Comparison of ENCODE assay signal across 13 cellular contexts in genomic region chr7:27106181-27106905, GRCh38. TPM values are rescaled to one million over a fixed set of nuclear protein-coding genes. Genes with fewer than 3 reads are reported as not detected.
A peak's percentile ranks its signal among the peaks of the same experiment; 100 is the strongest.
DNase-seq lines count a peak whose midpoint lies in the region; ATAC-seq, FAIRE-seq and TF ChIP-seq lines count a peak whose summit lies in the region.
"Had no signal": no experiment of that assay in that cellular context is flagged by ENCODE, and none has a peak within 500 bp of the region (broad histone marks: within the 10 kb centered on the region; RNA-seq: fewer than 3 reads in every experiment).

No MANE protein-coding gene starts in this region.

- no peak for TF ChIP-seq POLR2A in H1 (IDR thresholded peaks at IDR 0.05; ENCODE audit: control extremely low read depth in 1 of 2, low read depth in 2 of 2, low read length in 2 of 2)
- no peak for TF ChIP-seq POLR2A in suprapubic skin (IDR thresholded peaks at IDR 0.05)

- H3K27ac Mint-ChIP-seq in T-helper 17 cell: no peak overlapping the region
- H3K27ac Mint-ChIP-seq in effector memory CD8-positive, alpha-beta T cell: no peak overlapping the region
- H3K27ac Mint-ChIP-seq: activated naive CD8-positive, alpha-beta T cell had no signal

- peaks cover 10% of the 10 kb centered on the region for H3K4me1 Mint-ChIP-seq in T-helper 17 cell
- H3K4me1 Mint-ChIP-seq in effector memory CD8-positive, alpha-beta T cell (ENCODE audit: low read depth in 2 of 2): peaks cover 10 to 17% of the 10 kb centered on the region in 2 donors

- 0 out of 2 replicates have a peak, but pooled peaks cover 1% of the 10 kb centered on the region for H3K23me2 ChIP-seq in H1 (ENCODE audit: low read depth, low read length)

- TF ChIP-seq CTCF in H1 (IDR thresholded peaks at IDR 0.05; ENCODE audit: control extremely low read depth in 1 of 3, insufficient read depth in 1 of 3, low read depth in 1 of 3, low read length in 3 of 3) (no peak), suprapubic skin (IDR thresholded peaks at IDR 0.05) (no peak), PC-3 (conservative IDR thresholded peaks at IDR 0.05; ENCODE audit: low read depth, low read length) (no peak)

- 0 out of 2 replicates have a peak overlapping the region, but pooled peaks have one; percentile 48 for H2BK20ac ChIP-seq in H1 (ENCODE audit: low read length)

- H3F3A ChIP-seq in PC-3 (ENCODE audit: low read length, unreplicated experiment): no peaks in the 10 kb centered on the region

- CTCF ChIA-PET in H1 (lab: Charles Lee; ENCODE audit: partially characterized antibody) (interaction anchor here (0.6 to 2.9 kb wide), 11 partner anchors 10 to 131 kb away, joined by 3 to 13 read pairs (median 3); partner anchors contain the start of gene HOXA5), PC-3 (lab: Charles Lee) (no interaction called here)

- H3K36me3 ChIP-seq in H1 (ENCODE audit: control insufficient read depth in 2 of 4, insufficient read depth in 4 of 4, low read length in 3 of 4) (peaks cover 0 to 14% (median 0%) of the 10 kb centered on the region in 4 experiments; a peak in 1 of 8 replicates), mesenchymal stem cell (ENCODE audit: control insufficient read depth in 1 of 2, insufficient read depth in 2 of 2, low read depth in 1 of 2, low read length in 2 of 2) (peaks cover 6 to 28% of the 10 kb centered on the region in 2 experiments), suprapubic skin (peaks cover 12% of the 10 kb centered on the region), PC-3 (ENCODE audit: low read depth, low read length) (no peaks in the 10 kb centered on the region)

- 0 out of 2 replicates have a peak overlapping the region, but pooled peaks have one; percentile 7 for H4K8ac ChIP-seq in H1 (ENCODE audit: extremely low read depth, insufficient read depth, low read length)
- peak overlapping the region; percentile 76 for H4K8ac ChIP-seq in mesenchymal stem cell (ENCODE audit: low read length)

- peak in 1 of 2 experiments; percentile 8; a peak in 1 of 4 replicates for TF ChIP-seq RAD21 in H1 (IDR thresholded peaks at IDR 0.05 in 1 of 2, conservative IDR thresholded peaks at IDR 0.05 in 1 of 2; ENCODE audit: low read depth in 2 of 2, low read length in 2 of 2)

- H3K4ac ChIP-seq in H1 (replicated peaks; ENCODE audit: insufficient read length, low read depth, low read length) (no peak overlapping the region), mesenchymal stem cell (ENCODE audit: low read depth in 1 of 2, low read length in 2 of 2) (peak overlapping the region; percentile 52 to 54)

- H3K36me3 Mint-ChIP-seq in T-helper 17 cell (ENCODE audit: low read depth): peaks cover 6% of the 10 kb centered on the region
- H3K36me3 Mint-ChIP-seq in effector memory CD8-positive, alpha-beta T cell (ENCODE audit: insufficient read depth): peaks cover 9% of the 10 kb centered on the region
- H3K36me3 Mint-ChIP-seq: activated naive CD8-positive, alpha-beta T cell had no signal

- H2BK15ac ChIP-seq in H1 (ENCODE audit: low read length) (no peak overlapping the region), mesenchymal stem cell (ENCODE audit: low read depth, poor library complexity, severe bottlenecking) (peak overlapping the region; percentile 12)

- no peak for TF ChIP-seq EP300 in H1 (IDR thresholded peaks at IDR 0.05; ENCODE audit: borderline replicate concordance in 1 of 2, low read depth in 2 of 2, low read length in 2 of 2)
- no peak for TF ChIP-seq EP300 in suprapubic skin (IDR thresholded peaks at IDR 0.05)

- peak; percentile 28 for DNase-seq in NCI-H2107 (lab: John Stamatoyannopoulos, UW)
- peak in 1 of 2 experiments; percentile 68 for DNase-seq in H1 (ENCODE audit: low read depth in 1 of 2, low spot score in 2 of 2)
- DNase-seq in mesenchymal stem cell: peak; percentile 53
- peak in 1 of 2 donors; percentile 55 for DNase-seq in suprapubic skin (ENCODE audit: low spot score in 2 of 2)
- DNase-seq in PC-3: no peak
- DNase-seq in T-helper 17 cell: no peak
- no peak for DNase-seq in effector memory CD8-positive, alpha-beta T cell
- DNase-seq in T-helper 2 cell: no peak
- DNase-seq: KG1; NK-92 treated with Interleukin-12 subunit alpha and Interleukin-12 subunit beta, amount 100 ng/mL, for 24 hours; posterior cingulate gyrus had no signal

- FAIRE-seq in H1 (lab: Jason Lieb, UNC): no peak

- no peaks in the 10 kb centered on the region for H3K9me2 ChIP-seq in PC-3 (replicated peaks; ENCODE audit: low read length)

- H3K9me3 Mint-ChIP-seq in effector memory CD8-positive, alpha-beta T cell: no peaks in the 10 kb centered on the region

- H3K27me3 ChIP-seq in H1 (replicated peaks in 1 of 4; ENCODE audit: control insufficient read depth in 3 of 4, extremely low read depth in 1 of 4, insufficient read depth in 3 of 4, low read length in 3 of 4): peaks cover 98 to 100% (median 99%) of the 10 kb centered on the region in 4 experiments
- no peaks in the 10 kb centered on the region for H3K27me3 ChIP-seq in mesenchymal stem cell (ENCODE audit: control insufficient read depth in 1 of 2, insufficient read depth in 1 of 2, low read length in 2 of 2)
- H3K27me3 ChIP-seq in suprapubic skin: no peaks in the 10 kb centered on the region
- no peaks in the 10 kb centered on the region for H3K27me3 ChIP-seq in PC-3 (ENCODE audit: low read length)

- no peak overlapping the region for H4K5ac ChIP-seq in H1 (ENCODE audit: insufficient read length, low read depth, low read length)

- H2AFZ ChIP-seq in H1 (ENCODE audit: low read length) (no peak overlapping the region), mesenchymal stem cell (ENCODE audit: low read depth, low read length) (no peak overlapping the region), PC-3 (ENCODE audit: low read length) (no peak overlapping the region)

- BruUV-seq in PC-3 (replicated peaks; lab: Mats Ljungman, UMichigan): no TSS peak

- H3K4me1 ChIP-seq in H1 (replicated peaks in 1 of 4; ENCODE audit: control insufficient read depth in 3 of 4, insufficient read depth in 4 of 4, low read length in 3 of 4) (peaks cover 0 to 15% (median 8%) of the 10 kb centered on the region in 4 experiments; a peak in 5 of 7 replicates), mesenchymal stem cell (ENCODE audit: control insufficient read depth, insufficient read depth, low read depth, low read length) (peaks cover 33% of the 10 kb centered on the region), suprapubic skin (peaks cover 37% of the 10 kb centered on the region), PC-3 (ENCODE audit: insufficient read depth, low read length) (peaks cover 22% of the 10 kb centered on the region)

- H3K27ac ChIP-seq in H1 (ENCODE audit: low read depth, low read length): no peak overlapping the region
- H3K27ac ChIP-seq in mesenchymal stem cell (ENCODE audit: low read length, poor library complexity, severe bottlenecking): peak overlapping the region; percentile 82
- H3K27ac ChIP-seq in suprapubic skin: no peak overlapping the region
- H3K27ac ChIP-seq in PC-3 (ENCODE audit: low read length): no peak overlapping the region
- H3K27ac ChIP-seq: VCaP had no signal

- H4K91ac ChIP-seq in H1 (replicated peaks; ENCODE audit: insufficient read length, low read length) (no peak overlapping the region), mesenchymal stem cell (ENCODE audit: low read length) (peak overlapping the region; percentile 90)

- 2% methylated on average over 44 of the region's 44 CpGs; no CpG with 5 or more reads in 1 of the 2 experiments for WGBS in H1 (ENCODE audit: extremely low coverage in 1 of 2, insufficient coverage in 1 of 2, insufficient read length in 1 of 2, insufficient replicate concordance in 2 of 2, low coverage in 1 of 2, low lambda C conversion rate in 2 of 2, missing lambda C conversion rate in 1 of 2), 2 experiments
- 3% methylated on average over 43 of the region's 44 CpGs for WGBS in mesenchymal stem cell
- WGBS in suprapubic skin: 74% methylated on average over 40 of the region's 44 CpGs

- no peak overlapping the region for H3K23ac ChIP-seq in H1 (ENCODE audit: insufficient read length)
- H3K23ac ChIP-seq in mesenchymal stem cell (ENCODE audit: low read length in 2 of 2): peak overlapping the region in 1 of 2 experiments; percentile 6

- H3K9me3 ChIP-seq in H1 (ENCODE audit: insufficient read depth in 2 of 2, low read depth in 1 of 2, low read length in 1 of 2) (no peaks in the 10 kb centered on the region), mesenchymal stem cell (ENCODE audit: control insufficient read depth, low read length) (no peaks in the 10 kb centered on the region), suprapubic skin (no peaks in the 10 kb centered on the region), PC-3 (ENCODE audit: low read length) (no peaks in the 10 kb centered on the region), T-helper 17 cell (ENCODE audit: control insufficient read depth, low read length, poor library complexity, severe bottlenecking) (no peaks in the 10 kb centered on the region)

- H3K4me2 ChIP-seq in H1 (ENCODE audit: insufficient read depth in 1 of 2, low read depth in 2 of 2, low read length in 2 of 2) (peak overlapping the region; percentile 5 to 50; a peak in 3 of 4 replicates), mesenchymal stem cell (ENCODE audit: low read length, poor library complexity, severe bottlenecking) (peak overlapping the region; percentile 73), PC-3 (ENCODE audit: low read length) (no peak overlapping the region)

- H2BK120ac ChIP-seq in H1 (replicated peaks; ENCODE audit: low read depth, low read length): no peak overlapping the region
- peak overlapping the region; percentile 66 for H2BK120ac ChIP-seq in mesenchymal stem cell (ENCODE audit: low read depth, low read length)

- H3K9ac ChIP-seq in H1 (replicated peaks in 1 of 4; ENCODE audit: extremely low read depth in 1 of 4, low read depth in 3 of 4, low read length in 3 of 4) (no peak overlapping the region), mesenchymal stem cell (ENCODE audit: low read length) (peak overlapping the region; percentile 96), PC-3 (ENCODE audit: low read length) (no peak overlapping the region)

- H2BK12ac ChIP-seq in H1 (ENCODE audit: low read depth, low read length) (no peak overlapping the region), mesenchymal stem cell (ENCODE audit: low read length in 2 of 2) (peak overlapping the region; percentile 1 to 8)

- ATAC-seq in PC-3 (no peak), T-helper 17 cell (no peak)
- ATAC-seq in effector memory CD8-positive, alpha-beta T cell (replicated peaks): no peak

- no peak overlapping the region for H3K14ac ChIP-seq in H1 (ENCODE audit: insufficient read length)
- no peak overlapping the region for H3K14ac ChIP-seq in mesenchymal stem cell (ENCODE audit: low read length in 2 of 2)

- peak overlapping the region in 1 of 4 experiments; percentile 25; a peak in 1 of 8 replicates for H3K4me3 ChIP-seq in H1 (ENCODE audit: extremely low read depth in 1 of 4, insufficient read depth in 2 of 4, low read depth in 3 of 4, low read length in 4 of 4)
- H3K4me3 ChIP-seq in mesenchymal stem cell (ENCODE audit: insufficient read depth in 1 of 2, low read depth in 1 of 2, low read length in 2 of 2): peak overlapping the region; percentile 47 to 65
- H3K4me3 ChIP-seq in suprapubic skin: peak overlapping the region; percentile 37
- H3K4me3 ChIP-seq in PC-3 (ENCODE audit: low read length): no peak overlapping the region

- H4K20me1 ChIP-seq in H1 (replicated peaks in 1 of 2; ENCODE audit: control insufficient read depth in 1 of 2, insufficient read depth in 2 of 2, low read length in 2 of 2): peaks cover 26 to 40% of the 10 kb centered on the region in 2 experiments
- no peaks in the 10 kb centered on the region for H4K20me1 ChIP-seq in PC-3 (ENCODE audit: low read length)

- intact Hi-C loops in PC-3 (cut with micrococcal nuclease): no loop called here

- no peak overlapping the region for H3K56ac ChIP-seq in H1 (replicated peaks; ENCODE audit: insufficient read length, low read depth, low read length)

- H3K79me2 ChIP-seq in H1 (ENCODE audit: control insufficient read depth in 1 of 2, insufficient read depth in 2 of 2, low read length in 2 of 2) (no peaks in the 10 kb centered on the region), PC-3 (ENCODE audit: low read length) (peaks cover 19% of the 10 kb centered on the region)

- H3K18ac ChIP-seq in H1 (ENCODE audit: extremely low read depth, low read length) (no peak overlapping the region), mesenchymal stem cell (ENCODE audit: low read depth in 1 of 2, low read length in 2 of 2) (peak overlapping the region; percentile 70 to 85)

- H3K79me1 ChIP-seq in H1 (ENCODE audit: low read depth, low read length): no peaks in the 10 kb centered on the region
- H3K79me1 ChIP-seq in mesenchymal stem cell (replicated peaks; ENCODE audit: low read length, poor library complexity, severe bottlenecking): no peaks in the 10 kb centered on the region

- POLR2A ChIA-PET in H1 (lab: Charles Lee; ENCODE audit: partially characterized antibody): interaction anchor here (1.3 to 2.8 kb wide), 2 partner anchors 10 to 12 kb away, joined by 5 to 6 read pairs; partner anchors contain the start of gene HOXA1
- POLR2A ChIA-PET in PC-3 (lab: Charles Lee; ENCODE audit: unreplicated experiment): no interaction called here

- peaks cover 43% of the 10 kb centered on the region for H3K27me3 Mint-ChIP-seq in T-helper 17 cell
- H3K27me3 Mint-ChIP-seq in effector memory CD8-positive, alpha-beta T cell: peaks cover 41 to 74% of the 10 kb centered on the region in 2 donors

- no peak overlapping the region for H2AK5ac ChIP-seq in H1 (ENCODE audit: low read depth, low read length)
- H2AK5ac ChIP-seq in mesenchymal stem cell (ENCODE audit: low read length, severe bottlenecking): peak overlapping the region; percentile 18

- H2BK5ac ChIP-seq in H1 (ENCODE audit: low read depth, low read length) (no peak overlapping the region), mesenchymal stem cell (ENCODE audit: low read depth, low read length, poor library complexity, severe bottlenecking) (peak overlapping the region; percentile 96)

- H3K4me3 Mint-ChIP-seq in T-helper 17 cell: no peak overlapping the region
- no peak overlapping the region for H3K4me3 Mint-ChIP-seq in effector memory CD8-positive, alpha-beta T cell
- H3K4me3 Mint-ChIP-seq: activated naive CD8-positive, alpha-beta T cell had no signal

RNA-seq across cellular contexts. Expression of gene HOXA2, which starts 3.9 kb away (rescaled TPM):
- total RNA-seq in H1 (2021; fragmentation: NEBNext Ultra II Directional; extraction: Animal tissue kit (Norgen Biotek cat#: 25700)): not detected in 2 replicates
- polyA plus RNA-seq in H1 (2011; rRNA removed): not detected in 2 replicates
- polyA plus RNA-seq in H1 (2011; cell fraction: cytosol; rRNA removed): not detected
- polyA plus RNA-seq in H1 (2011; cell fraction: nucleus; rRNA removed): not detected
- polyA plus RNA-seq in H1 (2012, experiment 1 of 2): not detected in 4 replicates
- not detected for polyA plus RNA-seq in H1 (2012, experiment 2 of 2)
- not detected for polyA plus RNA-seq in H1 (2013, experiment 1 of 2)
- not detected for polyA plus RNA-seq in H1 (2013, experiment 2 of 2)
- not detected in 2 replicates for polyA minus RNA-seq in H1 (2011; rRNA and poly(A)+ RNA removed)
- polyA minus RNA-seq in H1 (2011; cell fraction: cytosol; rRNA and poly(A)+ RNA removed): not detected
- polyA minus RNA-seq in H1 (2011; cell fraction: nucleus; rRNA and poly(A)+ RNA removed): not detected
- polyA plus RNA-seq in mesenchymal stem cell (2013, experiment 1 of 2): 0.51 TPM
- 0.58 TPM for polyA plus RNA-seq in mesenchymal stem cell (2013, experiment 2 of 2)
- total RNA-seq in suprapubic skin (1 to 10 TPM in 2 of 4 donors, under 1 TPM in 2; 0.34 to 4.2 (median 1.9) TPM), PC-3 (2014; rRNA removed) (0.07 and 1.8 TPM in 2 replicates), T-helper 17 cell (not detected)

RNA-seq across cellular contexts. Expression of gene HOXA1, which starts 10.5 kb away (rescaled TPM):
- not detected in 2 replicates for total RNA-seq in H1 (2021; fragmentation: NEBNext Ultra II Directional; extraction: Animal tissue kit (Norgen Biotek cat#: 25700))
- polyA plus RNA-seq in H1 (2011; rRNA removed): not detected in 2 replicates
- polyA plus RNA-seq in H1 (2011; cell fraction: cytosol; rRNA removed): not detected
- polyA plus RNA-seq in H1 (2011; cell fraction: nucleus; rRNA removed): not detected
- polyA plus RNA-seq in H1 (2012, experiment 1 of 2): not detected in 4 replicates
- not detected for polyA plus RNA-seq in H1 (2012, experiment 2 of 2)
- polyA plus RNA-seq in H1 (2013, experiment 1 of 2): not detected
- polyA plus RNA-seq in H1 (2013, experiment 2 of 2): 0.06 TPM
- not detected in 2 replicates for polyA minus RNA-seq in H1 (2011; rRNA and poly(A)+ RNA removed)
- not detected for polyA minus RNA-seq in H1 (2011; cell fraction: cytosol; rRNA and poly(A)+ RNA removed)
- polyA minus RNA-seq in H1 (2011; cell fraction: nucleus; rRNA and poly(A)+ RNA removed): not detected
- polyA plus RNA-seq in mesenchymal stem cell (2013, experiment 1 of 2): 1.6 TPM
- 1.5 TPM for polyA plus RNA-seq in mesenchymal stem cell (2013, experiment 2 of 2)
- 1 to 10 TPM; 2.5 to 4.0 (median 3.1) TPM for total RNA-seq in suprapubic skin
- 1.4 and 2.0 TPM in 2 replicates for total RNA-seq in PC-3 (2014; rRNA removed)
- total RNA-seq in T-helper 17 cell: under 1 TPM; 0.60 to 0.72 TPM

RNA-seq across cellular contexts. Expression of gene HOXA4, which starts 24.2 kb away (rescaled TPM):
- not detected in 2 replicates for total RNA-seq in H1 (2021; fragmentation: NEBNext Ultra II Directional; extraction: Animal tissue kit (Norgen Biotek cat#: 25700))
- not detected in 2 replicates for polyA plus RNA-seq in H1 (2011; rRNA removed)
- not detected for polyA plus RNA-seq in H1 (2011; cell fraction: cytosol; rRNA removed)
- not detected for polyA plus RNA-seq in H1 (2011; cell fraction: nucleus; rRNA removed)
- polyA plus RNA-seq in H1 (2012, experiment 1 of 2): not detected in 4 replicates
- polyA plus RNA-seq in H1 (2012, experiment 2 of 2): not detected
- not detected for polyA plus RNA-seq in H1 (2013, experiment 1 of 2)
- not detected for polyA plus RNA-seq in H1 (2013, experiment 2 of 2)
- polyA minus RNA-seq in H1 (2011; rRNA and poly(A)+ RNA removed): not detected in 2 replicates
- not detected for polyA minus RNA-seq in H1 (2011; cell fraction: cytosol; rRNA and poly(A)+ RNA removed)
- not detected for polyA minus RNA-seq in H1 (2011; cell fraction: nucleus; rRNA and poly(A)+ RNA removed)
- 0.91 TPM for polyA plus RNA-seq in mesenchymal stem cell (2013, experiment 1 of 2)
- 1.1 TPM for polyA plus RNA-seq in mesenchymal stem cell (2013, experiment 2 of 2)
- total RNA-seq in suprapubic skin: 1 to 10 TPM; 1.8 to 4.7 (median 2.5) TPM
- 2.3 and 5.1 TPM in 2 replicates for total RNA-seq in PC-3 (2014; rRNA removed)
- under 1 TPM in 1 of 2 donors, not detected in 1; 0.26 TPM for total RNA-seq in T-helper 17 cell

RNA-seq across cellular contexts. Expression of gene HOXA5, which starts 37.1 kb away (rescaled TPM):
- not detected in 2 replicates for total RNA-seq in H1 (2021; fragmentation: NEBNext Ultra II Directional; extraction: Animal tissue kit (Norgen Biotek cat#: 25700))
- not detected in 2 replicates for polyA plus RNA-seq in H1 (2011; rRNA removed)
- not detected for polyA plus RNA-seq in H1 (2011; cell fraction: cytosol; rRNA removed)
- polyA plus RNA-seq in H1 (2011; cell fraction: nucleus; rRNA removed): not detected
- not detected in 4 replicates for polyA plus RNA-seq in H1 (2012, experiment 1 of 2)
- not detected for polyA plus RNA-seq in H1 (2012, experiment 2 of 2)
- not detected for polyA plus RNA-seq in H1 (2013, experiment 1 of 2)
- not detected for polyA plus RNA-seq in H1 (2013, experiment 2 of 2)
- polyA minus RNA-seq in H1 (2011; rRNA and poly(A)+ RNA removed): not detected in 2 replicates
- polyA minus RNA-seq in H1 (2011; cell fraction: cytosol; rRNA and poly(A)+ RNA removed): not detected
- polyA minus RNA-seq in H1 (2011; cell fraction: nucleus; rRNA and poly(A)+ RNA removed): not detected
- polyA plus RNA-seq in mesenchymal stem cell (2013, experiment 1 of 2): 2.0 TPM
- polyA plus RNA-seq in mesenchymal stem cell (2013, experiment 2 of 2): 2.0 TPM
- 10 to 100 TPM in 3 of 4 donors, 1 to 10 TPM in 1; 4.7 to 16.3 (median 14.6) TPM for total RNA-seq in suprapubic skin
- 7.0 and 7.5 TPM in 2 replicates for total RNA-seq in PC-3 (2014; rRNA removed)
- total RNA-seq in T-helper 17 cell: under 1 TPM in 1 of 2 donors, not detected in 1; 0.26 TPM

RNA-seq across cellular contexts. Expression of gene HOXA6, which starts 41.2 kb away (rescaled TPM):
- total RNA-seq in H1 (2021; fragmentation: NEBNext Ultra II Directional; extraction: Animal tissue kit (Norgen Biotek cat#: 25700)): not detected in 2 replicates
- not detected in 2 replicates for polyA plus RNA-seq in H1 (2011; rRNA removed)
- polyA plus RNA-seq in H1 (2011; cell fraction: cytosol; rRNA removed): not detected
- polyA plus RNA-seq in H1 (2011; cell fraction: nucleus; rRNA removed): not detected
- not detected in 4 replicates for polyA plus RNA-seq in H1 (2012, experiment 1 of 2)
- not detected for polyA plus RNA-seq in H1 (2012, experiment 2 of 2)
- polyA plus RNA-seq in H1 (2013, experiment 1 of 2): not detected
- polyA plus RNA-seq in H1 (2013, experiment 2 of 2): not detected
- polyA minus RNA-seq in H1 (2011; rRNA and poly(A)+ RNA removed): not detected in 2 replicates
- polyA minus RNA-seq in H1 (2011; cell fraction: cytosol; rRNA and poly(A)+ RNA removed): not detected
- not detected for polyA minus RNA-seq in H1 (2011; cell fraction: nucleus; rRNA and poly(A)+ RNA removed)
- polyA plus RNA-seq in mesenchymal stem cell (2013, experiment 1 of 2): 0.62 TPM
- polyA plus RNA-seq in mesenchymal stem cell (2013, experiment 2 of 2): 0.59 TPM
- total RNA-seq in suprapubic skin (1 to 10 TPM; 4.0 to 9.3 (median 6.4) TPM), PC-3 (2014; rRNA removed) (6.9 and 8.3 TPM in 2 replicates), T-helper 17 cell (not detected)

Comparison
In these comparisons a context has a peak if more than half of its experiments do, and no peak if none do; other contexts are left out.
1. DNase-seq: peak in NCI-H2107 (single experiment) and mesenchymal stem cell (single experiment); none in PC-3 (single experiment), T-helper 17 cell (0 of 3), effector memory CD8-positive, alpha-beta T cell (0 of 3) and T-helper 2 cell (0 of 5).